In the genomic region with DNA sequence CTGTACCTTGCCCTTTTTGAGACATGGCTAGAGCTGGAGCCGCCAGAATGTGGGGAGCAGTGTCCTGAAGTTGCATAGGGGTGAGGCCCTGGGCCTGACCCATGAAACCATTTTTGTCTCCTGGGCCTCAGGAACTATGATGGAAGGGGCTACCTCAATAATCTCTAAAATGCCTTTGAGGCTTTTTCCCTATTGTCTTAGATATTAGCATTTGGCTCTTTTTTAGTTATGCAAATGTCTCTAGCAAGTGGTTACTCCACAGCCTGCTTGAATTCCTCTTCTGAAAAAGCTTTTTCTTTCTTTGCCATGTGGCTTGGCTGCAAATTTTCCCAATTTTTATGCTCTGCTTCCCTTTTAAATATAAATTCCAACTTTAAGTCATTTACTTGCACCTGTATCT, we compare ENCODE assay signal across 26 cellular contexts.
A peak's percentile ranks its signal among the peaks of the same experiment; 100 is the strongest.
DNase-seq lines count a peak whose midpoint lies in the region; ATAC-seq, FAIRE-seq and TF ChIP-seq lines count a peak whose summit lies in the region.
"Had no signal": no experiment of that assay in that cellular context is flagged by ENCODE, and none has a peak within 500 bp of the region (broad histone marks: within the 10 kb centered on the region; RNA-seq: fewer than 3 reads in every experiment).

No MANE protein-coding gene starts in this region.

- peaks cover 5 to 8% of the 10 kb centered on the region in 2 donors for H3K9me3 Mint-ChIP-seq in stimulated activated naive CD8-positive, alpha-beta T cell treated with anti-CD3 and anti-CD28 coated beads, Interleukin-15, amount 100 ng/mL, for 72 hours

- no peak overlapping the region for H3K27ac Mint-ChIP-seq in stimulated activated naive CD8-positive, alpha-beta T cell treated with anti-CD3 and anti-CD28 coated beads, Interleukin-15, amount 100 ng/mL, for 72 hours

- TF ChIP-seq POLR2A in testis (IDR thresholded peaks at IDR 0.05): no peak

- H3K36me3 ChIP-seq in HUES48 (ENCODE audit: control insufficient read depth, insufficient read depth, low read length): no peaks in the 10 kb centered on the region
- H3K36me3 ChIP-seq in NT2/D1 (ENCODE audit: insufficient read depth, insufficient read length, low read length): peaks cover 8% of the 10 kb centered on the region
- H3K36me3 ChIP-seq in iPS-18a (ENCODE audit: control insufficient read depth, low read depth, low read length): no peaks in the 10 kb centered on the region
- no peaks in the 10 kb centered on the region for H3K36me3 ChIP-seq in small intestine (ENCODE audit: control insufficient read depth in 2 of 2, insufficient read depth in 2 of 2, low read length in 2 of 2)
- no peaks in the 10 kb centered on the region for H3K36me3 ChIP-seq in testis (ENCODE audit: low read depth, missing control alignments)

- H3K4me3 ChIP-seq in HUES48 (ENCODE audit: low read depth, low read length) (peak overlapping the region; percentile 39; the same call in 1 of the 2 replicates), NT2/D1 (ENCODE audit: insufficient read length, low read depth) (no peak overlapping the region), iPS-18a (ENCODE audit: low read length) (peak overlapping the region; percentile 34), small intestine (ENCODE audit: low read depth in 1 of 2, low read length in 2 of 2) (no peak overlapping the region), testis (no peak overlapping the region)

- no peaks in the 10 kb centered on the region for H3K27me3 Mint-ChIP-seq in stimulated activated naive CD8-positive, alpha-beta T cell treated with anti-CD3 and anti-CD28 coated beads, Interleukin-15, amount 100 ng/mL, for 72 hours
- H3K27me3 Mint-ChIP-seq: CD4-positive, alpha-beta memory T cell had no signal

- H3K27ac ChIP-seq in HUES48 (ENCODE audit: low read depth, low read length) (peak overlapping the region; percentile 96), iPS-18a (ENCODE audit: low read length) (peak overlapping the region; percentile 73), small intestine (ENCODE audit: low read depth in 1 of 2, low read length in 1 of 2) (no peak overlapping the region), testis (no peak overlapping the region)

- peaks cover 9% of the 10 kb centered on the region for H3K9me3 ChIP-seq in HUES48 (ENCODE audit: control insufficient read depth, insufficient read depth, low read length)
- peaks cover 12% of the 10 kb centered on the region; the same call in 1 of the 2 replicates for H3K9me3 ChIP-seq in NT2/D1 (ENCODE audit: insufficient read depth, low read length)
- peaks cover 6% of the 10 kb centered on the region for H3K9me3 ChIP-seq in iPS-18a (ENCODE audit: control insufficient read depth, low read depth, low read length)
- H3K9me3 ChIP-seq in small intestine (ENCODE audit: control insufficient read depth, low read depth): no peaks in the 10 kb centered on the region
- H3K9me3 ChIP-seq in testis: no peaks in the 10 kb centered on the region

- no peak for TF ChIP-seq CTCF in testis (IDR thresholded peaks at IDR 0.05)

- H3K4me1 Mint-ChIP-seq in stimulated activated naive CD8-positive, alpha-beta T cell treated with anti-CD3 and anti-CD28 coated beads, Interleukin-15, amount 100 ng/mL, for 72 hours: peaks cover 21% of the 10 kb centered on the region

- WGBS in small intestine, 3 donors: 35 to 63% (median 50%) methylated on average over 1 of the region's 1 CpG
- 84 to 100% methylated on average over 1 of the region's 1 CpG for WGBS in testis, 2 donors

- H3K4me1 ChIP-seq in HUES48 (ENCODE audit: control insufficient read depth, insufficient read depth, low read length) (peaks cover 35% of the 10 kb centered on the region), NT2/D1 (ENCODE audit: insufficient read depth, insufficient read length) (peaks cover 8% of the 10 kb centered on the region), iPS-18a (ENCODE audit: control insufficient read depth, low read depth, low read length) (peaks cover 25% of the 10 kb centered on the region), small intestine (ENCODE audit: control insufficient read depth in 2 of 2, insufficient read depth in 1 of 2, low read depth in 1 of 2, low read length in 1 of 2) (peaks cover 2 to 7% of the 10 kb centered on the region in 2 donors), testis (peaks cover 9% of the 10 kb centered on the region)

- H3K27me3 ChIP-seq in HUES48 (ENCODE audit: control insufficient read depth, insufficient read depth, low read length) (no peaks in the 10 kb centered on the region), NT2/D1 (ENCODE audit: insufficient read depth, insufficient read length) (no peaks in the 10 kb centered on the region), iPS-18a (ENCODE audit: control insufficient read depth, insufficient read depth, low read length) (no peaks in the 10 kb centered on the region), small intestine (ENCODE audit: control insufficient read depth in 2 of 2, insufficient read depth in 2 of 2, low read length in 2 of 2) (no peaks in the 10 kb centered on the region), testis (no peaks in the 10 kb centered on the region)

- intact Hi-C loops in testis (cut with DNase I; ENCODE audit: low total_unique reads): no loop called here

- no peak for FAIRE-seq in small intestine (lab: Jason Lieb, UNC)
- FAIRE-seq: GM12891, H54, HepG2 had no signal

- H3K9ac ChIP-seq in HUES48 (ENCODE audit: low read depth, low read length) (peak overlapping the region; percentile 59), NT2/D1 (ENCODE audit: insufficient read length, low read depth) (no peak overlapping the region), iPS-18a (ENCODE audit: low read length) (peak overlapping the region; percentile 40)

- ATAC-seq in stimulated activated naive CD8-positive, alpha-beta T cell treated with anti-CD3 and anti-CD28 coated beads, Interleukin-15, amount 100 ng/mL, for 72 hours: no peak
- ATAC-seq: HepG2 had no signal

- peak; percentile 73 for DNase-seq in NT2/D1 (ENCODE audit: low read depth, low spot score)
- peak; percentile 77 for DNase-seq in small intestine
- DNase-seq in stimulated activated naive CD8-positive, alpha-beta T cell treated with anti-CD3 and anti-CD28 coated beads, Interleukin-15, amount 100 ng/mL, for 72 hours: no peak
- no peak for DNase-seq in DMS114 treated with DMSO at 0.1 percent for 48 hours (lab: John Stamatoyannopoulos, UW; ENCODE audit: unreplicated experiment)
- no peak for DNase-seq in testis
- DNase-seq: C1 segment of cervical spinal cord; CD4-positive, alpha-beta memory T cell; COR-L47; DMS79; EL; GF-D8; NCI-H1105; NCI-H1436 treated with DMSO at 0.1 percent for 48 hours; NCI-H1930; NCI-H2107; NCI-H446; NCI-H524 treated with DMSO at 0.1 percent for 48 hours; NCI-H774; Right ventricle myocardium superior; RPMI8226; T-helper 1 cell had no signal

- H3K4me3 Mint-ChIP-seq in stimulated activated naive CD8-positive, alpha-beta T cell treated with anti-CD3 and anti-CD28 coated beads, Interleukin-15, amount 100 ng/mL, for 72 hours: no peak overlapping the region
- H3K4me3 Mint-ChIP-seq: CD4-positive, alpha-beta memory T cell had no signal

Comparison
In these comparisons a context has a peak if more than half of its experiments do, and no peak if none do; other contexts are left out.
1. H3K27ac ChIP-seq: peak in HUES48 (single experiment) and iPS-18a (single experiment); none in small intestine (0 of 2) and testis (0 of 2).
2. H3K4me3 ChIP-seq: peak in HUES48 (single experiment) and iPS-18a (single experiment); none in NT2/D1 (single experiment), small intestine (0 of 2) and testis (0 of 2).
3. DNase-seq: peak in NT2/D1 (single experiment) and small intestine (single experiment); none in stimulated activated naive CD8-positive, alpha-beta T cell treated with anti-CD3 and anti-CD28 coated beads, Interleukin-15, amount 100 ng/mL, for 72 hours (0 of 2), DMS114 treated with DMSO at 0.1 percent for 48 hours (single experiment) and testis (single experiment).